In the genomic region with DNA sequence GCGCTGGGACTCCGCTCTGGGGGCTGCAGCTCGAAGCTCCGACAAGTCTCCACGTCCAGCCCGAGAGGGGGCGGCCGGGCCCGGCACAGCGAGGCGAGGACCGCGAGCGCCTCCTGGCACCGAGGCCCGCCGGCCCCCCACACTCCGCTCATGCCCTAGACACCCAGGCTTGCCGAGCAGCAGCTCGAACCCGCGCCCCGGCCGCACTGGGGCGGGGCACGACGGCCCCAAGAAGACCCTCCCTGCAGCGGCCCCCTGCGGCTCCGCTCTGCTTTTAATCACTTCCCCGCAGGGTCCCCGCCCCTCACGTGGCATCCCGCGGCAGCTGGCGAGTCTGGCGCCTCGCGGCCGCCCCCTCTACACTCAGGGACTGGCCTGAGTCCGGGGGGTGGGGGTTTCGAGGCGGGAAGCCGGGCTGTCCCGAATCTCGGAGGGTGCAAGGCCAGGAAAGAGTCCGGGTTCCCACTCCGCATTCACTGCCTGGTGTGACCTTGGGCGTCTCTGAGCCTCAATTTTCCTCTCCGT, we compare ENCODE assay signal across 10 cellular contexts. TPM values are rescaled to one million over a fixed set of nuclear protein-coding genes. Genes with fewer than 3 reads are reported as not detected.
A peak's percentile ranks its signal among the peaks of the same experiment; 100 is the strongest.
DNase-seq lines count a peak whose midpoint lies in the region; ATAC-seq and TF ChIP-seq lines count a peak whose summit lies in the region.
"Had no signal": no experiment of that assay in that cellular context is flagged by ENCODE, and none has a peak within 500 bp of the region (broad histone marks: within the 10 kb centered on the region; RNA-seq: fewer than 3 reads in every experiment).

A gene with protein sequence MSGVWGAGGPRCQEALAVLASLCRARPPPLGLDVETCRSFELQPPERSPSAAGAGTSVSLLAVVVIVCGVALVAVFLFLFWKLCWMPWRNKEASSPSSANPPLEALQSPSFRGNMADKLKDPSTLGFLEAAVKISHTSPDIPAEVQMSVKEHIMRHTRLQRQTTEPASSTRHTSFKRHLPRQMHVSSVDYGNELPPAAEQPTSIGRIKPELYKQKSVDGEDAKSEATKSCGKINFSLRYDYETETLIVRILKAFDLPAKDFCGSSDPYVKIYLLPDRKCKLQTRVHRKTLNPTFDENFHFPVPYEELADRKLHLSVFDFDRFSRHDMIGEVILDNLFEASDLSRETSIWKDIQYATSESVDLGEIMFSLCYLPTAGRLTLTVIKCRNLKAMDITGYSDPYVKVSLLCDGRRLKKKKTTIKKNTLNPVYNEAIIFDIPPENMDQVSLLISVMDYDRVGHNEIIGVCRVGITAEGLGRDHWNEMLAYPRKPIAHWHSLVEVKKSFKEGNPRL (minus strand): TSS at position 249 of the 525 bp plus-strand sequence. CDS start 97 bp downstream, at position 152.

- H4K12ac ChIP-seq in trophoblast cell (ENCODE audit: low read depth, low read length), result no peak within 1 kb of the TSS

- H3K27me3 Mint-ChIP-seq in CD8-positive, alpha-beta T cell (ENCODE audit: low read depth), result peaks cover 59% of the 10 kb centered on the region
- H3K27me3 Mint-ChIP-seq in glutamatergic neuron (ENCODE audit: unreplicated experiment), result peaks cover 15% of the 10 kb centered on the region

- no peaks in the 10 kb centered on the region for H3K79me1 ChIP-seq in trophoblast cell (ENCODE audit: low read length)

- no peak within 1 kb of the TSS for H3K27ac ChIP-seq in CD8-positive, alpha-beta T cell (ENCODE audit: low read depth, low read length)
- H3K27ac ChIP-seq in trophoblast cell (ENCODE audit: low read depth, low read length), result no peak within 1 kb of the TSS

- no peak for TF ChIP-seq CTCF in CD8-positive, alpha-beta T cell (IDR thresholded peaks at IDR 0.05)
- TF ChIP-seq CTCF in glutamatergic neuron (IDR thresholded peaks at IDR 0.05; ENCODE audit: partially characterized antibody, unreplicated experiment), result no peak

- H3K4me2 ChIP-seq in trophoblast cell (ENCODE audit: low read length), result peak within 1 kb of the TSS; percentile 92

- no peak within 1 kb of the TSS for H3K23ac ChIP-seq in trophoblast cell (ENCODE audit: low read length)

- peaks cover 12% of the 10 kb centered on the region for H3K4me1 Mint-ChIP-seq in CD8-positive, alpha-beta T cell (ENCODE audit: low read depth)
- H3K4me1 Mint-ChIP-seq in glutamatergic neuron (ENCODE audit: low read depth, unreplicated experiment), result peaks cover 20% of the 10 kb centered on the region

- H3K79me2 ChIP-seq in trophoblast cell (ENCODE audit: control insufficient read depth, insufficient read depth, low read length, poor library complexity), result no peaks in the 10 kb centered on the region

- no peak within 1 kb of the TSS for H2AK5ac ChIP-seq in trophoblast cell (ENCODE audit: low read length)

- peak; percentile 29 for ATAC-seq in CD8-positive, alpha-beta T cell
- no peak for ATAC-seq in GM21423 (IDR thresholded peaks at IDR 0.05; ENCODE audit: unreplicated experiment)

- no peak within 1 kb of the TSS for H3K18ac ChIP-seq in trophoblast cell (ENCODE audit: low read length)

- no peak within 1 kb of the TSS for H4K91ac ChIP-seq in trophoblast cell (ENCODE audit: low read depth, low read length)

- H2BK5ac ChIP-seq in trophoblast cell (ENCODE audit: low read depth, low read length, poor library complexity), result no peak within 1 kb of the TSS

- CTCF ChIA-PET in CD8-positive, alpha-beta T cell (lab: Charles Lee), result no interaction called here

- no peaks in the 10 kb centered on the region for H3K36me3 ChIP-seq in CD8-positive, alpha-beta T cell (ENCODE audit: insufficient read depth, low read length)
- H3K36me3 ChIP-seq in trophoblast cell (ENCODE audit: control insufficient read depth in 1 of 2, insufficient read depth in 2 of 2, low read length in 2 of 2), result no peaks in the 10 kb centered on the region

- POLR2A ChIA-PET in CD8-positive, alpha-beta T cell (lab: Charles Lee), result no interaction called here

- peaks cover 37% of the 10 kb centered on the region for H3K27me3 ChIP-seq in CD8-positive, alpha-beta T cell (ENCODE audit: insufficient read depth, low read length)
- H3K27me3 ChIP-seq in trophoblast cell (ENCODE audit: insufficient read depth, low read length), result peaks cover 35% of the 10 kb centered on the region

- no peaks in the 10 kb centered on the region for H3K9me3 ChIP-seq in CD8-positive, alpha-beta T cell (ENCODE audit: low read length)
- peaks cover 5% of the 10 kb centered on the region for H3K9me3 ChIP-seq in trophoblast cell (ENCODE audit: insufficient read depth, low read depth, low read length)

- in situ Hi-C loops in G401 (cut with HindIII; ENCODE audit: low sequenced_read_pairs), result no loop called here

- no peak within 1 kb of the TSS for H3K14ac ChIP-seq in trophoblast cell (ENCODE audit: low read length)

- H3K4me3 Mint-ChIP-seq in CD8-positive, alpha-beta T cell, result peak within 1 kb of the TSS; percentile 49
- peak within 1 kb of the TSS; percentile 91 for H3K4me3 Mint-ChIP-seq in glutamatergic neuron (ENCODE audit: unreplicated experiment)

- no peaks in the 10 kb centered on the region for H3K36me3 Mint-ChIP-seq in CD8-positive, alpha-beta T cell
- no peaks in the 10 kb centered on the region for H3K36me3 Mint-ChIP-seq in glutamatergic neuron (ENCODE audit: unreplicated experiment)

- no peak within 1 kb of the TSS for H4K8ac ChIP-seq in trophoblast cell (ENCODE audit: low read depth, low read length)

- WGBS in trophoblast cell (ENCODE audit: extremely low coverage, insufficient coverage, insufficient read length), result no CpG with 5 or more reads among the region's 50 CpGs

- H2BK120ac ChIP-seq in trophoblast cell (ENCODE audit: insufficient read depth, low read length, poor library complexity), result no peak within 1 kb of the TSS

- no peak within 1 kb of the TSS for H2AFZ ChIP-seq in trophoblast cell (ENCODE audit: insufficient read depth, low read length, poor library complexity)

- H3K9me3 Mint-ChIP-seq in CD8-positive, alpha-beta T cell, result no peaks in the 10 kb centered on the region
- peaks cover 5% of the 10 kb centered on the region for H3K9me3 Mint-ChIP-seq in glutamatergic neuron (ENCODE audit: unreplicated experiment)

- intact Hi-C loops in CD8-positive, alpha-beta T cell (cut with DNase I, micrococcal nuclease), result no loop called here

- DNase-seq in CD8-positive, alpha-beta T cell, result peak in 1 of 7 experiments; percentile 7
- DNase-seq in NCI-H69 (lab: John Stamatoyannopoulos, UW), result peak; percentile 1
- DNase-seq in glutamatergic neuron, result peak; percentile 55
- no peak for DNase-seq in trophoblast cell
- no peak for DNase-seq in inferior parietal cortex (ENCODE audit: extremely low spot score)
- DNase-seq in G401 (ENCODE audit: low spot score), result no peak
- no peak for DNase-seq in DMS79 treated with DMSO at 0.1 percent for 48 hours (lab: John Stamatoyannopoulos, UW)
- DNase-seq: activated gamma-delta T cell had no signal

- peak within 1 kb of the TSS; percentile 46 for H3K4me3 ChIP-seq in CD8-positive, alpha-beta T cell (ENCODE audit: low read depth, low read length)
- peak within 1 kb of the TSS; percentile 65 for H3K4me3 ChIP-seq in trophoblast cell (ENCODE audit: low read depth, low read length)

- H3K27ac Mint-ChIP-seq in CD8-positive, alpha-beta T cell, result no peak within 1 kb of the TSS
- H3K27ac Mint-ChIP-seq in glutamatergic neuron (ENCODE audit: unreplicated experiment), result peak within 1 kb of the TSS; percentile 75

- no peak within 1 kb of the TSS for H3K4ac ChIP-seq in trophoblast cell (ENCODE audit: low read depth, low read length)

- no peak within 1 kb of the TSS for H3K9ac ChIP-seq in trophoblast cell (ENCODE audit: low read length)

- H3K4me1 ChIP-seq in CD8-positive, alpha-beta T cell (ENCODE audit: insufficient read depth, low read length), result peaks cover 23% of the 10 kb centered on the region
- H3K4me1 ChIP-seq in trophoblast cell (ENCODE audit: control insufficient read depth in 1 of 2, insufficient read depth in 2 of 2, low read length in 2 of 2), result peaks cover 7 to 8% of the 10 kb centered on the region in 2 experiments

- H2BK12ac ChIP-seq in trophoblast cell (ENCODE audit: low read length), result no peak within 1 kb of the TSS

RNA-seq across cellular contexts. Expression of the gene that starts here (rescaled TPM):
- total RNA-seq in CD8-positive, alpha-beta T cell, result not detected
- 11.1 TPM for total RNA-seq in glutamatergic neuron (ENCODE audit: unreplicated experiment)
- polyA plus RNA-seq in trophoblast cell (2013), result 0.60 and 0.76 TPM in 2 replicates
- not detected in 2 replicates for total RNA-seq in G401 (2014; rRNA removed; shearing (Covaris generic))
- total RNA-seq: M059J had no signal

Comparison
In these comparisons a context has a peak if more than half of its experiments do, and no peak if none do; other contexts are left out.
1. RNA of the gene that starts here (total RNA-seq): 11.1 TPM in glutamatergic neuron (single experiment); not detected in CD8-positive, alpha-beta T cell and not detected in G401; every median in the first group is over 10 times any median in the second.
2. Peak in ATAC-seq and H3K4me3 ChIP-seq in CD8-positive, alpha-beta T cell; RNA of the gene not detected or under 1 TPM.
3. DNase-seq: peak in NCI-H69 (single experiment) and glutamatergic neuron (single experiment); none in trophoblast cell (0 of 2), inferior parietal cortex (single experiment), G401 (single experiment) and DMS79 treated with DMSO at 0.1 percent for 48 hours (single experiment).